16 cellular contexts compared by ENCODE assay signal in the genomic region with DNA sequence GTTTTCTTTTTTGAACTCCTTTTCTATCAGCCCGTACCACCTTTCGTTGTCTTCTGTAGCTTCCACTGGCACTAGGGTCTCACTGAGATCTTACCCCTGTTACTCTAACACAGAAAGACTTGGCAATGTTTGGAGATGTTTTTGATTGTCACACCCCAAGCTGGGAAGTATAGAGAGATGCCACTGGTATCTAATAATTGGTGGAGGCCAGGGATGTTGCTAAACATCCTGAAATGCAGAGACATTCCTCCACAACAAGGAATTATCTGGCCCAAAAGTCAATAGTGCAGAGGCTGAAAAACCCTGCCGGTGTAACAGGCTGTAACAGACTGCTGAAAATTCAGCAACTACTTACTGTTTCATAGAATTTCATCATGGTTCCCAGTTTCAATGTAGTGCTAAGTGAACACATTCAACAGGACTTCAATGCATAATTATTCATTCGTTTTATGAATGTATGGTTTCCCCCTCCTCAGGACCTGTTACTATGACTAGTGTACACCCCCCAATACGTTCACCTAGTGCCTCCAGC.
"Had no signal": no experiment of that assay in that cellular context is flagged by ENCODE, and none has a peak within 500 bp of the region (broad histone marks: within the 10 kb centered on the region; RNA-seq: fewer than 3 reads in every experiment).

No MANE protein-coding gene starts in this region.

- H3K27ac ChIP-seq: dorsolateral prefrontal cortex, epithelial cell of prostate, neutrophil, parathyroid adenoma, tibial artery had no signal

- H3K79me2 ChIP-seq: parathyroid adenoma had no signal

- H3K4me1 ChIP-seq: parathyroid adenoma, tibial artery had no signal

- H3K9me3 Mint-ChIP-seq: immature natural killer cell; naive thymus-derived CD8-positive, alpha-beta T cell; T-helper 1 cell treated with Interleukin-12 subunit alpha and Interleukin-12 subunit beta and Interleukin-4 antibody, amounts not matched to agents 30 μg/mL and 1 μg/mL, for 36 hours had no signal

- H3K9ac ChIP-seq: parathyroid adenoma had no signal

- H3K4me1 Mint-ChIP-seq: immature natural killer cell had no signal

- DNase-seq: activated CD4-positive, alpha-beta T cell treated with anti-CD3 and anti-CD28 coated beads, Interleukin-2, amount 50 U/mL, for 1 hour; activated CD4-positive, CD25-positive, alpha-beta regulatory T cell treated with anti-CD3 and anti-CD28 coated beads, Interleukin-2, amount 50 U/mL, for 72 hours; activated CD8-positive, alpha-beta memory T cell treated with anti-CD3 and anti-CD28 coated beads, Interleukin-2, amount 50 U/mL, for 48 hours; activated gamma-delta T cell; dorsolateral prefrontal cortex; immature natural killer cell; mesenchymal stem cell; naive thymus-derived CD8-positive, alpha-beta T cell; stimulated activated CD8-positive, alpha-beta memory T cell treated with anti-CD3 and anti-CD28 coated beads, Interleukin-4, amount 100 ng/mL, for 48 hours; stimulated activated naive CD4-positive, alpha-beta T cell; tibial artery had no signal

- H3K4me3 Mint-ChIP-seq: activated naive CD8-positive, alpha-beta T cell; immature natural killer cell; naive thymus-derived CD8-positive, alpha-beta T cell; T-helper 1 cell treated with Interleukin-12 subunit alpha and Interleukin-12 subunit beta and Interleukin-4 antibody, amounts not matched to agents 30 μg/mL and 1 μg/mL, for 36 hours had no signal

- ATAC-seq: naive thymus-derived CD8-positive, alpha-beta T cell had no signal

- H2AFZ ChIP-seq: parathyroid adenoma had no signal

- H3K9me3 ChIP-seq: neutrophil, tibial artery had no signal

- H3K27me3 Mint-ChIP-seq: activated naive CD8-positive, alpha-beta T cell; naive thymus-derived CD8-positive, alpha-beta T cell had no signal

- H3K27ac Mint-ChIP-seq: activated naive CD8-positive, alpha-beta T cell; immature natural killer cell; T-helper 1 cell treated with Interleukin-12 subunit alpha and Interleukin-12 subunit beta and Interleukin-4 antibody, amounts not matched to agents 30 μg/mL and 1 μg/mL, for 36 hours had no signal

- H3K4me3 ChIP-seq: dorsolateral prefrontal cortex, tibial artery had no signal

- H3K27me3 ChIP-seq: dorsolateral prefrontal cortex, neutrophil, tibial artery had no signal
